Comparison of ENCODE assay signal across 9 cellular contexts in genomic region chr3:122794483-122794778, GRCh38. TPM values are rescaled to one million over a fixed set of nuclear protein-coding genes. Genes with fewer than 3 reads are reported as not detected.
DNase-seq lines count a peak whose midpoint lies in the region; FAIRE-seq and TF ChIP-seq lines count a peak whose summit lies in the region.
"Had no signal": no experiment of that assay in that cellular context is flagged by ENCODE, and none has a peak within 500 bp of the region (broad histone marks: within the 10 kb centered on the region; RNA-seq: fewer than 3 reads in every experiment).

No MANE protein-coding gene starts in this region.

- DNase-seq in T-helper 1 cell (no peak), kidney (no peak), superior temporal gyrus (ENCODE audit: extremely low spot score) (peak; percentile 69), D721Med (ENCODE audit: insufficient read length, low spot score) (no peak), NCI-H748 (lab: John Stamatoyannopoulos, UW; ENCODE audit: unreplicated experiment) (no peak)
- DNase-seq in stimulated activated CD4-positive, alpha-beta T cell treated with anti-CD3 and anti-CD28 coated beads, Interleukin-2, amount 100 ng/mL, for 24 hours: no peak
- DNase-seq: NCI-H146 had no signal

- H3K4me3 Mint-ChIP-seq in T-helper 1 cell treated with Interleukin-12 subunit alpha and Interleukin-12 subunit beta and Interleukin-4 antibody, amounts not matched to agents 30 μg/mL and 1 μg/mL, for 36 hours: peak overlapping the region; percentile 83

- peak overlapping the region; percentile 84 to 94 for H3K4me3 ChIP-seq in kidney (ENCODE audit: low read length in 2 of 2)

- no peak for FAIRE-seq in kidney (lab: Jason Lieb, UNC)
- no peak for FAIRE-seq in D721Med (lab: Jason Lieb, UNC)

- H3K36me3 ChIP-seq in kidney (ENCODE audit: control insufficient read depth in 1 of 2, insufficient read depth in 2 of 2, low read length in 2 of 2): no peaks in the 10 kb centered on the region

- no peaks in the 10 kb centered on the region for H3K9me3 Mint-ChIP-seq in T-helper 1 cell treated with Interleukin-12 subunit alpha and Interleukin-12 subunit beta and Interleukin-4 antibody, amounts not matched to agents 30 μg/mL and 1 μg/mL, for 36 hours

- H3K9ac ChIP-seq in kidney (ENCODE audit: low read length in 2 of 2): peak overlapping the region; percentile 74 to 86

- H3K27me3 Mint-ChIP-seq in T-helper 1 cell treated with Interleukin-12 subunit alpha and Interleukin-12 subunit beta and Interleukin-4 antibody, amounts not matched to agents 30 μg/mL and 1 μg/mL, for 36 hours (ENCODE audit: low read depth): no peaks in the 10 kb centered on the region

- WGBS in adipose tissue, 3 donors: 1% methylated on average over 6 of the region's 6 CpGs

- H3K27ac ChIP-seq in adipose tissue (ENCODE audit: low read depth, low read length) (peak overlapping the region; percentile 87), kidney (ENCODE audit: low read depth in 2 of 2, low read length in 2 of 2) (peak overlapping the region; percentile 91 to 98)

- TF ChIP-seq CTCF in kidney (IDR thresholded peaks at IDR 0.05; ENCODE audit: borderline replicate concordance, extremely low read depth, insufficient read depth): no peak
- no peak for TF ChIP-seq CTCF in D721Med (IDR thresholded peaks at IDR 0.05; ENCODE audit: insufficient read depth, missing control alignments)

- peaks cover 9% of the 10 kb centered on the region for H3K36me3 Mint-ChIP-seq in T-helper 1 cell treated with Interleukin-12 subunit alpha and Interleukin-12 subunit beta and Interleukin-4 antibody, amounts not matched to agents 30 μg/mL and 1 μg/mL, for 36 hours (ENCODE audit: low read depth)

- H3K9me3 ChIP-seq in kidney (ENCODE audit: control insufficient read depth in 1 of 2, low read length in 2 of 2): no peaks in the 10 kb centered on the region

- peaks cover 28% of the 10 kb centered on the region for H3K4me1 Mint-ChIP-seq in T-helper 1 cell treated with Interleukin-12 subunit alpha and Interleukin-12 subunit beta and Interleukin-4 antibody, amounts not matched to agents 30 μg/mL and 1 μg/mL, for 36 hours (ENCODE audit: low read depth)

- peaks cover 6 to 8% of the 10 kb centered on the region in 2 donors for H3K4me1 ChIP-seq in kidney (ENCODE audit: control insufficient read depth in 1 of 2, insufficient read depth in 1 of 2, low read depth in 1 of 2, low read length in 2 of 2)

- intact Hi-C loops in kidney (cut with DNase I): no loop called here

- H3K27ac Mint-ChIP-seq in T-helper 1 cell treated with Interleukin-12 subunit alpha and Interleukin-12 subunit beta and Interleukin-4 antibody, amounts not matched to agents 30 μg/mL and 1 μg/mL, for 36 hours: peak overlapping the region; percentile 73

RNA-seq across cellular contexts. Expression of gene SLC49A4, which starts 0.4 kb away (rescaled TPM):
- 10 to 100 TPM in 1 of 3 donors, 1 to 10 TPM in 2; 3.8 to 10.5 (median 7.3) TPM for polyA plus RNA-seq in adipose tissue
- 21.7 TPM for total RNA-seq in kidney
- 10.4 TPM for polyA plus RNA-seq in kidney (ENCODE audit: insufficient read depth, low read depth, low replicate concordance)

RNA-seq across cellular contexts. Expression of gene HSPBAP1, which starts 0.8 kb away (rescaled TPM):
- polyA plus RNA-seq in adipose tissue (1 to 10 TPM; 3.0 to 9.1 (median 3.7) TPM), kidney (ENCODE audit: insufficient read depth, low read depth, low replicate concordance) (8.3 TPM)
- 12.5 TPM for total RNA-seq in kidney
